ENCODE assay signal across 24 cellular contexts in genomic region chr11:94423467-94423866, GRCh38. TPM values are rescaled to one million over a fixed set of nuclear protein-coding genes. Genes with fewer than 3 reads are reported as not detected.
"Had no signal": no experiment of that assay in that cellular context is flagged by ENCODE, and none has a peak within 500 bp of the region (broad histone marks: within the 10 kb centered on the region; RNA-seq: fewer than 3 reads in every experiment).

No MANE protein-coding gene starts in this region.

- H3K27ac Mint-ChIP-seq: activated T-cell treated with anti-CD3 and anti-CD28 coated beads, Interleukin-2, amount 50 U/mL, for 24 hours; activated T-helper 17 cell treated with anti-CD3 and anti-CD28 coated beads, Interleukin-2, amount 50 U/mL, for 72 hours; naive thymus-derived CD4-positive, alpha-beta T cell; stimulated activated naive B cell treated with anti-CD40 and anti-IgM and Interleukin-4, amounts not matched to agents 10 μg/mL and 1 μg/mL and 100 μg/mL, for 72 hours; T-cell; type B pancreatic cell; WTC11 had no signal

- H3K9me3 ChIP-seq: gastrocnemius medialis, sigmoid colon had no signal

- ATAC-seq: activated naive CD4-positive, alpha-beta T cell treated with anti-CD3 and anti-CD28 coated beads, Interleukin-2, amount 50 U/mL, for 72 hours; activated T-helper 17 cell treated with anti-CD3 and anti-CD28 coated beads, Interleukin-2, amount 50 U/mL, for 72 hours; gastrocnemius medialis; left lung; naive thymus-derived CD4-positive, alpha-beta T cell; stimulated activated naive B cell treated with anti-CD40 and anti-IgM and Interleukin-4, amounts not matched to agents 10 μg/mL and 1 μg/mL and 100 μg/mL, for 72 hours; T-cell; WTC11 had no signal

- H3K27me3 Mint-ChIP-seq: activated T-cell treated with anti-CD3 and anti-CD28 coated beads, Interleukin-2, amount 50 U/mL, for 24 hours; activated T-helper 17 cell treated with anti-CD3 and anti-CD28 coated beads, Interleukin-2, amount 50 U/mL, for 72 hours; central memory CD8-positive, alpha-beta T cell; naive thymus-derived CD4-positive, alpha-beta T cell; stimulated activated naive B cell treated with anti-CD40 and anti-IgM and Interleukin-4, amounts not matched to agents 10 μg/mL and 1 μg/mL and 100 μg/mL, for 72 hours; T-cell; type B pancreatic cell had no signal

- H3K4me3 Mint-ChIP-seq: activated T-cell treated with anti-CD3 and anti-CD28 coated beads, Interleukin-2, amount 50 U/mL, for 24 hours; activated T-helper 17 cell treated with anti-CD3 and anti-CD28 coated beads, Interleukin-2, amount 50 U/mL, for 72 hours; central memory CD8-positive, alpha-beta T cell; naive thymus-derived CD4-positive, alpha-beta T cell; stimulated activated naive B cell treated with anti-CD40 and anti-IgM and Interleukin-4, amounts not matched to agents 10 μg/mL and 1 μg/mL and 100 μg/mL, for 72 hours; T-cell; type B pancreatic cell; WTC11 had no signal

- DNase-seq: activated CD8-positive, alpha-beta memory T cell treated with anti-CD3 and anti-CD28 coated beads for 24 hours; activated CD8-positive, alpha-beta memory T cell treated with anti-CD3 and anti-CD28 coated beads, Interleukin-2, amount 50 U/mL, for 4 hours; activated T-cell treated with anti-CD3 and anti-CD28 coated beads, Interleukin-2, amount 50 U/mL, for 24 hours; effector memory CD4-positive, alpha-beta T cell; gastrocnemius medialis; head of caudate nucleus; hypothalamus; left lung; naive thymus-derived CD4-positive, alpha-beta T cell; sigmoid colon; stimulated activated CD4-positive, alpha-beta T cell treated with anti-CD3 and anti-CD28 coated beads, Interleukin-15, amount 100 ng/mL, for 24 hours; stimulated activated CD4-positive, alpha-beta T cell treated with anti-CD3 and anti-CD28 coated beads, Interleukin-2, amount 100 ng/mL, for 48 hours; stimulated activated CD8-positive, alpha-beta memory T cell treated with anti-CD3 and anti-CD28 coated beads, Interleukin-4, amount 100 ng/mL, for 48 hours; stimulated activated naive B cell treated with anti-CD40 and anti-IgM and Interleukin-4, amounts not matched to agents 10 μg/mL and 1 μg/mL and 100 μg/mL, for 72 hours; T-cell; T1000 had no signal

RNA-seq across cellular contexts. Expression of gene GPR83, which starts 22.2 kb away (rescaled TPM):
- total RNA-seq: ascending aorta, dermis microvascular lymphatic vessel endothelial cell, endothelial cell of umbilical vein had no signal
